Comparison of ENCODE assay signal across 34 cellular contexts in the genomic region with DNA sequence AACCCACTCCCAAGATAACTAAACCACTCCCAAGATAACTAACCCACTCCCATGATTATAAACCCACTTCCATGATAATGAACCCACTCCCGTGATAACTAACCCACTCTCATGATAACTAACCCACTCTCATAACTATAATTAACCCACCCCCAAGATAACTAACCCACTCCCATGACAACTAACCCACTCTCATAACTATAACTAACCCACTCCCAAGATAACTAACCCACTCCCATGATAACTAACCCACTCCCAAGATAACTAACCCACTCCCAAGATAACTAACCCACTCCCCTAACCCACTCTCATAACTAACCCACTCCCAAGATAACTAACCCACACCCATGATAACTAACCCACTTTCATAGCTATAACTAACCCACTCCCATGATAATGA.
"Had no signal": no experiment of that assay in that cellular context is flagged by ENCODE, and none has a peak within 500 bp of the region (broad histone marks: within the 10 kb centered on the region; RNA-seq: fewer than 3 reads in every experiment).

No MANE protein-coding gene starts in this region.

- H3K27ac ChIP-seq: adrenal gland, body of pancreas, coronary artery, dorsolateral prefrontal cortex, esophagus muscularis mucosa, foreskin keratinocyte, gastrocnemius medialis, heart left ventricle, WERI-Rb-1 had no signal

- H3K4me3 Mint-ChIP-seq: activated B cell treated with CpG ODN at 0.5 μM for 24 hours; activated CD8-positive, alpha-beta T cell treated with anti-CD3 and anti-CD28 coated beads for 36 hours; activated naive CD8-positive, alpha-beta T cell treated with anti-CD3 and anti-CD28 coated beads for 36 hours; activated naive CD8-positive, alpha-beta T cell treated with anti-CD3 and anti-CD28 coated beads, Interleukin-2, amount 50 U/mL, for 24 hours; activated T-cell treated with anti-CD3 and anti-CD28 coated beads, Interleukin-2, amount 50 U/mL, for 4 hours; dendritic cell treated with granulocyte-macrophage colony-stimulating factor and Interleukin-4, amounts not matched to agents 40 ng/mL and 50 ng/mL, for 4 days; T-helper 17 cell; T-helper 2 cell treated with Interferon-gamma antibody and Interleukin-4, amounts not matched to agents 5 μg/mL and 100 μg/mL, for 36 hours had no signal

- H3K36me3 Mint-ChIP-seq: activated naive CD8-positive, alpha-beta T cell treated with anti-CD3 and anti-CD28 coated beads for 36 hours had no signal

- H3K27ac Mint-ChIP-seq: activated CD8-positive, alpha-beta T cell treated with anti-CD3 and anti-CD28 coated beads for 36 hours; activated naive CD8-positive, alpha-beta T cell treated with anti-CD3 and anti-CD28 coated beads for 36 hours; dendritic cell treated with granulocyte-macrophage colony-stimulating factor and Interleukin-4, amounts not matched to agents 40 ng/mL and 50 ng/mL, for 4 days had no signal

- DNase-seq: activated B cell treated with CpG ODN at 0.5 μM for 24 hours; activated CD4-positive, alpha-beta T cell treated with anti-CD3 and anti-CD28 coated beads for 48 hours; activated CD4-positive, alpha-beta T cell treated with anti-CD3 and anti-CD28 coated beads, Interleukin-2, amount 50 U/mL, for 1 hour; activated CD4-positive, alpha-beta T cell treated with anti-CD3 and anti-CD28 coated beads, Interleukin-2, amount 50 U/mL, for 48 hours; activated CD8-positive, alpha-beta memory T cell treated with anti-CD3 and anti-CD28 coated beads for 24 hours; activated CD8-positive, alpha-beta T cell treated with anti-CD3 and anti-CD28 coated beads for 36 hours; activated gamma-delta T cell; activated naive CD4-positive, alpha-beta T cell treated with anti-CD3 and anti-CD28 coated beads, Interleukin-2, amount 50 U/mL, for 16 hours; activated naive CD4-positive, alpha-beta T cell treated with Interleukin-2 at 50 U/mL for 16 hours; activated naive CD8-positive, alpha-beta T cell treated with anti-CD3 and anti-CD28 coated beads for 36 hours; activated naive CD8-positive, alpha-beta T cell treated with anti-CD3 and anti-CD28 coated beads, Interleukin-2, amount 50 U/mL, for 24 hours; activated T-cell treated with anti-CD3 and anti-CD28 coated beads, Interleukin-2, amount 50 U/mL, for 4 hours; adrenal gland; amygdala; aorta; body of pancreas; caudate nucleus; cerebellar nuclear complex; dorsolateral prefrontal cortex; effector memory CD4-positive, alpha-beta T cell; erythroblast; foreskin keratinocyte; gastrocnemius medialis; glutamatergic neuron; heart left ventricle; T-helper 1 cell; T-helper 17 cell; T1000; WERI-Rb-1 had no signal

- H3K4me1 ChIP-seq: foreskin keratinocyte had no signal

- H3K36me3 ChIP-seq: adrenal gland, esophagus muscularis mucosa, gastrocnemius medialis, heart left ventricle, WERI-Rb-1 had no signal

- H3K27me3 ChIP-seq: adrenal gland, body of pancreas, dorsolateral prefrontal cortex, esophagus muscularis mucosa, foreskin keratinocyte, gastrocnemius medialis, heart left ventricle had no signal

- ATAC-seq: activated CD4-positive, CD25-positive, alpha-beta regulatory T cell treated with anti-CD3 and anti-CD28 coated beads, Interleukin-2, amount 50 U/mL, for 24 hours; activated CD8-positive, alpha-beta T cell treated with anti-CD3 and anti-CD28 coated beads for 36 hours; activated naive CD8-positive, alpha-beta T cell treated with anti-CD3 and anti-CD28 coated beads, Interleukin-2, amount 50 U/mL, for 24 hours; activated T-cell treated with anti-CD3 and anti-CD28 coated beads, Interleukin-2, amount 50 U/mL, for 4 hours; body of pancreas; foreskin keratinocyte; gastrocnemius medialis; heart left ventricle; T-helper 17 cell had no signal

- H3K27me3 Mint-ChIP-seq: activated B cell treated with CpG ODN at 0.5 μM for 24 hours; activated CD8-positive, alpha-beta T cell treated with anti-CD3 and anti-CD28 coated beads for 36 hours; activated naive CD8-positive, alpha-beta T cell treated with anti-CD3 and anti-CD28 coated beads for 36 hours; activated naive CD8-positive, alpha-beta T cell treated with anti-CD3 and anti-CD28 coated beads, Interleukin-2, amount 50 U/mL, for 24 hours; T-helper 17 cell had no signal

- H3K9me3 ChIP-seq: adrenal gland, body of pancreas had no signal

- H3K4me3 ChIP-seq: adrenal gland, body of pancreas, coronary artery, dorsolateral prefrontal cortex, esophagus muscularis mucosa, gastrocnemius medialis, heart left ventricle had no signal
